25 cellular contexts compared by ENCODE assay signal in genomic region chr4:5398056-5398455, GRCh38.
"Had no signal": no experiment of that assay in that cellular context is flagged by ENCODE, and none has a peak within 500 bp of the region (broad histone marks: within the 10 kb centered on the region; RNA-seq: fewer than 3 reads in every experiment).

No MANE protein-coding gene starts in this region.

- H3K4me3 ChIP-seq: colonic mucosa, esophagus squamous epithelium, lung, right lobe of liver, spleen, testis, tibial artery had no signal

- H3K27me3 ChIP-seq: colonic mucosa, esophagus squamous epithelium, right lobe of liver, spleen, testis, tibial artery had no signal

- H3K27ac ChIP-seq: colonic mucosa, esophagus squamous epithelium, parathyroid adenoma, right lobe of liver, spleen, testis, tibial artery had no signal

- ATAC-seq: effector memory CD8-positive, alpha-beta T cell; left ventricle myocardium superior; natural killer cell; right lobe of liver; stimulated activated memory B cell treated with anti-CD40 and anti-IgM and Interleukin-4, amounts not matched to agents 10 μg/mL and 1 μg/mL and 100 μg/mL, for 72 hours; stimulated activated naive CD8-positive, alpha-beta T cell treated with anti-CD3 and anti-CD28 coated beads, Interleukin-15, Interleukin-2, amounts not matched to agents 100 U/mL and 50 U/mL, for 24 hours had no signal

- H3K4me3 Mint-ChIP-seq: dendritic cell treated with granulocyte-macrophage colony-stimulating factor and Interleukin-4, amounts not matched to agents 40 ng/mL and 50 ng/mL, for 4 days; effector memory CD8-positive, alpha-beta T cell; immature natural killer cell; memory B cell; natural killer cell; stimulated activated memory B cell treated with anti-CD40 and anti-IgM and Interleukin-4, amounts not matched to agents 10 μg/mL and 1 μg/mL and 100 μg/mL, for 72 hours; type B pancreatic cell had no signal

- H3K27ac Mint-ChIP-seq: dendritic cell treated with granulocyte-macrophage colony-stimulating factor and Interleukin-4, amounts not matched to agents 40 ng/mL and 50 ng/mL, for 4 days; effector memory CD8-positive, alpha-beta T cell; immature natural killer cell; memory B cell; natural killer cell; progenitor cell of endocrine pancreas; stimulated activated memory B cell treated with anti-CD40 and anti-IgM and Interleukin-4, amounts not matched to agents 10 μg/mL and 1 μg/mL and 100 μg/mL, for 72 hours; type B pancreatic cell had no signal

- H3K9ac ChIP-seq: parathyroid adenoma had no signal

- H3K4me1 ChIP-seq: colonic mucosa, esophagus squamous epithelium, parathyroid adenoma, right lobe of liver, spleen, testis, tibial artery had no signal

- H3K9me3 Mint-ChIP-seq: natural killer cell had no signal

- H3K27me3 Mint-ChIP-seq: dendritic cell treated with granulocyte-macrophage colony-stimulating factor and Interleukin-4, amounts not matched to agents 40 ng/mL and 50 ng/mL, for 4 days had no signal

- FAIRE-seq: endometrium, keratinocyte had no signal

- DNase-seq: colonic mucosa; effector memory CD8-positive, alpha-beta T cell; erythroblast; esophagus squamous epithelium; foreskin melanocyte; hypothalamus; immature natural killer cell; left ventricle myocardium superior; natural killer cell; right lobe of liver; spleen; stimulated activated CD4-positive, alpha-beta T cell treated with anti-CD3 and anti-CD28 coated beads, Interleukin-4, amount 100 ng/mL, for 4 hours; stimulated activated naive CD8-positive, alpha-beta T cell treated with anti-CD3 and anti-CD28 coated beads, Interleukin-15, Interleukin-2, amounts not matched to agents 100 U/mL and 50 U/mL, for 24 hours; substantia nigra; testis; tibial artery had no signal

- H3K9me3 ChIP-seq: colonic mucosa, esophagus squamous epithelium, right lobe of liver, testis, tibial artery had no signal

- H3K36me3 ChIP-seq: colonic mucosa, esophagus squamous epithelium, right lobe of liver, spleen, tibial artery had no signal

- H2AFZ ChIP-seq: parathyroid adenoma had no signal

- H3K36me3 Mint-ChIP-seq: immature natural killer cell; memory B cell; natural killer cell; stimulated activated memory B cell treated with anti-CD40 and anti-IgM and Interleukin-4, amounts not matched to agents 10 μg/mL and 1 μg/mL and 100 μg/mL, for 72 hours; type B pancreatic cell had no signal

- H3K79me2 ChIP-seq: parathyroid adenoma had no signal

- H3K4me1 Mint-ChIP-seq: immature natural killer cell; memory B cell; natural killer cell; stimulated activated memory B cell treated with anti-CD40 and anti-IgM and Interleukin-4, amounts not matched to agents 10 μg/mL and 1 μg/mL and 100 μg/mL, for 72 hours had no signal
